ENCODE assay signal across 8 cellular contexts in the genomic region with DNA sequence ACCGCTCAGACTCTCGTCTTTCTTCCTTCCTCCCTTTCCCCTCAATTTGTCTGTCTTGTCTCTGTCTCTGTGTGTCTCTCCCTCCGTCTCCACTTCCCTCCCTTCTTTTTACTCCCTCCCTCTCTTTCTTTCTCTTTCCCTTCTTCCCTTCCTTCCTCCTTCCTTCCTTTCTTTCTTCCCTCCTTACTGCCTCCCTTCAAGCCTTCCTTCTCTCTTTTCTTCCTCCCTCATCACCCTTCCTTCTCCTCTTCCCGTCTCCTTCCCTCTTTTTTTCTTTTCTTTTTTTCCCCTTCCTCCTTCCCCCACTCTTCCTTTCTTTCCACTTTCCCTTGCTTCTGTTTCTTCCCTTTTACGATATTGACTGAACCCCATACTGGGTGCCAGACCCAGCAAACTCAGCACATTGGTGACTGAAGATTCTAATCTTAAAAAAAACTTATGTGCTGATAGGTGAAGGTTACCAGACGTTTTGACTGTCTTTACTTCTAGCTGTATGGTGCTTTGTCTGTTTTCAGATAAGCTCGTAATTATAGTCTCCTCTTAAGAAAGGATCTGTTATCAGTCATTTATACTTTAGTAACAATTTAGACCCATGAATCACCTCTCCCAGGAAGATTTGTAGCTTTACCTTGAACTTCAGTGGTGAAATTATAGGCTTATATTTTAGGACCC. TPM values are rescaled to one million over a fixed set of nuclear protein-coding genes. Genes with fewer than 3 reads are reported as not detected.
DNase-seq lines count a peak whose midpoint lies in the region; ATAC-seq and TF ChIP-seq lines count a peak whose summit lies in the region.

No MANE protein-coding gene starts in this region.

- H3K27me3 Mint-ChIP-seq in CD4-positive, CD25-positive, alpha-beta regulatory T cell = peaks cover 16% of the 10 kb centered on the region
- peaks cover 5 to 7% of the 10 kb centered on the region in 2 donors for H3K27me3 Mint-ChIP-seq in natural killer cell treated with Interleukin-12 subunit alpha and Interleukin-12 subunit beta and Interleukin-15 and Interleukin-18, amount 100 ng/mL, for 72 hours

- peak overlapping the region; percentile 60 for H3K27ac ChIP-seq in CD4-positive, CD25-positive, alpha-beta regulatory T cell (ENCODE audit: insufficient read depth, low read length, poor library complexity, severe bottlenecking)
- H3K27ac ChIP-seq in HUES6 (ENCODE audit: low read depth, low read length) (no peak overlapping the region), brain microvascular endothelial cell (no peak overlapping the region)

- no peaks in the 10 kb centered on the region for H3K27me3 ChIP-seq in CD4-positive, CD25-positive, alpha-beta regulatory T cell (ENCODE audit: control insufficient read depth, insufficient read depth, low read length)
- no peaks in the 10 kb centered on the region for H3K27me3 ChIP-seq in HUES6 (ENCODE audit: control insufficient read depth, insufficient read depth, low read length)
- H3K27me3 ChIP-seq in brain microvascular endothelial cell (replicated peaks) = no peaks in the 10 kb centered on the region

- H3K4me1 Mint-ChIP-seq in CD4-positive, CD25-positive, alpha-beta regulatory T cell = peaks cover 33 to 54% (median 41%) of the 10 kb centered on the region in 4 donors
- peaks cover 33 to 49% of the 10 kb centered on the region in 2 donors for H3K4me1 Mint-ChIP-seq in natural killer cell treated with Interleukin-12 subunit alpha and Interleukin-12 subunit beta and Interleukin-15 and Interleukin-18, amount 100 ng/mL, for 72 hours (ENCODE audit: low read depth in 2 of 2)

- no peak for TF ChIP-seq CTCF in brain microvascular endothelial cell (IDR thresholded peaks at IDR 0.05; ENCODE audit: low read depth, low read length, missing control alignments)

- peak overlapping the region; percentile 86 to 94 (median 93) for H3K4me3 Mint-ChIP-seq in CD4-positive, CD25-positive, alpha-beta regulatory T cell
- H3K4me3 Mint-ChIP-seq in natural killer cell treated with Interleukin-12 subunit alpha and Interleukin-12 subunit beta and Interleukin-15 and Interleukin-18, amount 100 ng/mL, for 72 hours = peak overlapping the region; percentile 95

- peak overlapping the region; percentile 71 for H3K9ac ChIP-seq in HUES6 (ENCODE audit: low read length)

- in situ Hi-C loops in brain microvascular endothelial cell (cut with HindIII; ENCODE audit: low pct_ligation_motif_present, low sequenced_read_pairs) = no loop called here

- no peak for ATAC-seq in CD4-positive, CD25-positive, alpha-beta regulatory T cell (ENCODE audit: low read depth in 2 of 2)
- no peak for ATAC-seq in natural killer cell treated with Interleukin-12 subunit alpha and Interleukin-12 subunit beta and Interleukin-15 and Interleukin-18, amount 100 ng/mL, for 72 hours
- ATAC-seq in activated CD4-positive, CD25-positive, alpha-beta regulatory T cell treated with anti-CD3 and anti-CD28 coated beads, Interleukin-2, amount 50 U/mL, for 24 hours = no peak

- peak in 2 of 3 donors; percentile 14 to 28 for DNase-seq in CD4-positive, CD25-positive, alpha-beta regulatory T cell
- DNase-seq in brain microvascular endothelial cell = no peak
- no peak for DNase-seq in natural killer cell treated with Interleukin-12 subunit alpha and Interleukin-12 subunit beta and Interleukin-15 and Interleukin-18, amount 100 ng/mL, for 72 hours (ENCODE audit: low spot score)
- no peak for DNase-seq in A172 (ENCODE audit: low spot score)
- no peak for DNase-seq in UCSD-AML1 (lab: John Stamatoyannopoulos, UW; ENCODE audit: unreplicated experiment)
- DNase-seq in T1000 (lab: John Stamatoyannopoulos, UW) = no peak

- peaks cover 12% of the 10 kb centered on the region for H3K36me3 Mint-ChIP-seq in CD4-positive, CD25-positive, alpha-beta regulatory T cell
- peaks cover 22% of the 10 kb centered on the region for H3K36me3 Mint-ChIP-seq in natural killer cell treated with Interleukin-12 subunit alpha and Interleukin-12 subunit beta and Interleukin-15 and Interleukin-18, amount 100 ng/mL, for 72 hours

- H3K36me3 ChIP-seq in CD4-positive, CD25-positive, alpha-beta regulatory T cell (ENCODE audit: control insufficient read depth, insufficient read depth, low read length) = peaks cover 14% of the 10 kb centered on the region
- H3K36me3 ChIP-seq in HUES6 (ENCODE audit: control insufficient read depth, insufficient read depth, low read length) (peaks cover 30% of the 10 kb centered on the region), brain microvascular endothelial cell (replicated peaks) (peaks cover 8% of the 10 kb centered on the region)

- no peaks in the 10 kb centered on the region for H3K9me3 Mint-ChIP-seq in CD4-positive, CD25-positive, alpha-beta regulatory T cell
- no peaks in the 10 kb centered on the region for H3K9me3 Mint-ChIP-seq in natural killer cell treated with Interleukin-12 subunit alpha and Interleukin-12 subunit beta and Interleukin-15 and Interleukin-18, amount 100 ng/mL, for 72 hours

- peak overlapping the region; percentile 91 for H3K4me3 ChIP-seq in CD4-positive, CD25-positive, alpha-beta regulatory T cell (ENCODE audit: low read depth, low read length)
- H3K4me3 ChIP-seq in HUES6 (ENCODE audit: low read depth, low read length) (peak overlapping the region; percentile 69), brain microvascular endothelial cell (ENCODE audit: low read depth, low read length) (peak overlapping the region; percentile 43)

- H3K4me1 ChIP-seq in CD4-positive, CD25-positive, alpha-beta regulatory T cell (ENCODE audit: control insufficient read depth, insufficient read depth, low read length, poor library complexity, severe bottlenecking) = peaks cover 37% of the 10 kb centered on the region
- H3K4me1 ChIP-seq in HUES6 (ENCODE audit: control insufficient read depth, insufficient read depth, low read length) = peaks cover 6% of the 10 kb centered on the region; the same call in 1 of the 2 replicates

- H3K27ac Mint-ChIP-seq in CD4-positive, CD25-positive, alpha-beta regulatory T cell = peak overlapping the region; percentile 89 to 97 (median 96)
- H3K27ac Mint-ChIP-seq in natural killer cell treated with Interleukin-12 subunit alpha and Interleukin-12 subunit beta and Interleukin-15 and Interleukin-18, amount 100 ng/mL, for 72 hours = peak overlapping the region; percentile 88 to 98

- no peaks in the 10 kb centered on the region for H3K9me3 ChIP-seq in CD4-positive, CD25-positive, alpha-beta regulatory T cell (ENCODE audit: control insufficient read depth in 2 of 2, low read length in 2 of 2)
- H3K9me3 ChIP-seq in HUES6 (ENCODE audit: control insufficient read depth, insufficient read depth, low read depth, low read length) = no peaks in the 10 kb centered on the region

RNA-seq across cellular contexts. Expression of gene BRD7, which starts 0.5 kb away (rescaled TPM):
- total RNA-seq in CD4-positive, CD25-positive, alpha-beta regulatory T cell = 88.6 TPM
- polyA plus RNA-seq in CD4-positive, CD25-positive, alpha-beta regulatory T cell = 10 to 100 TPM; 23.3 to 45.5 (median 32.1) TPM
- 10 to 100 TPM; 64.1 to 91.4 TPM for total RNA-seq in natural killer cell treated with Interleukin-12 subunit alpha and Interleukin-12 subunit beta and Interleukin-15 and Interleukin-18, amount 100 ng/mL, for 72 hours
- 82.0 and 98.3 TPM in 2 replicates for total RNA-seq in A172 (2014; rRNA removed; shearing (Covaris generic))

Comparison
In these comparisons a context has a peak if more than half of its experiments do, and no peak if none do; other contexts are left out.
1. DNase-seq: peak in CD4-positive, CD25-positive, alpha-beta regulatory T cell (2 of 3); none in brain microvascular endothelial cell (single experiment), natural killer cell treated with Interleukin-12 subunit alpha and Interleukin-12 subunit beta and Interleukin-15 and Interleukin-18, amount 100 ng/mL, for 72 hours (single experiment), A172 (single experiment), UCSD-AML1 (single experiment) and T1000 (single experiment).
2. Peak in every context shown above with its lines, with median percentiles within 50 percentile points of each other: H3K4me3 ChIP-seq.